In genomic region chr7:29385214-29385613, GRCh38 we compare ENCODE assay signal across 26 cellular contexts.
"Had no signal": no experiment of that assay in that cellular context is flagged by ENCODE, and none has a peak within 500 bp of the region (broad histone marks: within the 10 kb centered on the region; RNA-seq: fewer than 3 reads in every experiment).

No MANE protein-coding gene starts in this region.

- H3K36me3 Mint-ChIP-seq: activated CD4-positive, alpha-beta memory T cell treated with anti-CD3 and anti-CD28 coated beads for 36 hours; activated naive CD8-positive, alpha-beta T cell had no signal

- H3K4me3 Mint-ChIP-seq: activated CD4-positive, alpha-beta memory T cell treated with anti-CD3 and anti-CD28 coated beads for 36 hours; activated CD4-positive, alpha-beta T cell treated with anti-CD3 and anti-CD28 coated beads for 36 hours; activated CD4-positive, alpha-beta T cell treated with anti-CD3 and anti-CD28 coated beads, Interleukin-2, amount 10 ng/mL, durations not matched to agents 24 days and 14 days; activated CD8-positive, alpha-beta T cell treated with anti-CD3 and anti-CD28 coated beads, Interleukin-2, amount 10 ng/mL, durations not matched to agents 7 days and 5 days; activated naive CD8-positive, alpha-beta T cell; activated T-cell treated with anti-CD3 and anti-CD28 coated beads, Interleukin-2, amount 50 U/mL, for 4 hours; activated T-helper 17 cell treated with anti-CD3 and anti-CD28 coated beads, Interleukin-2, amount 50 U/mL, for 72 hours; central memory CD8-positive, alpha-beta T cell; dendritic cell treated with granulocyte-macrophage colony-stimulating factor and Interleukin-4, amounts not matched to agents 40 ng/mL and 50 ng/mL, for 4 days; T-helper 1 cell treated with Interleukin-12 subunit alpha and Interleukin-12 subunit beta and Interleukin-4 antibody, amounts not matched to agents 30 μg/mL and 1 μg/mL, for 36 hours had no signal

- H3K27ac ChIP-seq: brain microvascular endothelial cell, coronary artery, epithelial cell of prostate had no signal

- H3K4me1 Mint-ChIP-seq: activated CD4-positive, alpha-beta T cell treated with anti-CD3 and anti-CD28 coated beads for 36 hours; activated CD4-positive, alpha-beta T cell treated with anti-CD3 and anti-CD28 coated beads, Interleukin-2, amount 10 ng/mL, durations not matched to agents 24 days and 14 days; activated T-helper 17 cell treated with anti-CD3 and anti-CD28 coated beads, Interleukin-2, amount 50 U/mL, for 72 hours had no signal

- H3K36me3 ChIP-seq: brain microvascular endothelial cell had no signal

- H3K9me3 Mint-ChIP-seq: activated CD4-positive, alpha-beta memory T cell treated with anti-CD3 and anti-CD28 coated beads for 36 hours; activated CD4-positive, alpha-beta T cell treated with anti-CD3 and anti-CD28 coated beads, Interleukin-2, amount 10 ng/mL, durations not matched to agents 24 days and 14 days; activated T-cell treated with anti-CD3 and anti-CD28 coated beads, Interleukin-2, amount 50 U/mL, for 4 hours; central memory CD8-positive, alpha-beta T cell; dendritic cell treated with granulocyte-macrophage colony-stimulating factor and Interleukin-4, amounts not matched to agents 40 ng/mL and 50 ng/mL, for 4 days; T-helper 1 cell treated with Interleukin-12 subunit alpha and Interleukin-12 subunit beta and Interleukin-4 antibody, amounts not matched to agents 30 μg/mL and 1 μg/mL, for 36 hours had no signal

- H3K27ac Mint-ChIP-seq: activated CD4-positive, alpha-beta memory T cell treated with anti-CD3 and anti-CD28 coated beads for 36 hours; activated CD4-positive, alpha-beta T cell treated with anti-CD3 and anti-CD28 coated beads for 36 hours; activated CD4-positive, alpha-beta T cell treated with anti-CD3 and anti-CD28 coated beads, Interleukin-2, amount 10 ng/mL, durations not matched to agents 24 days and 14 days; activated CD8-positive, alpha-beta T cell treated with anti-CD3 and anti-CD28 coated beads, Interleukin-2, amount 10 ng/mL, durations not matched to agents 7 days and 5 days; activated naive CD8-positive, alpha-beta T cell; activated T-helper 17 cell treated with anti-CD3 and anti-CD28 coated beads, Interleukin-2, amount 50 U/mL, for 72 hours; dendritic cell treated with granulocyte-macrophage colony-stimulating factor and Interleukin-4, amounts not matched to agents 40 ng/mL and 50 ng/mL, for 4 days; T-helper 1 cell treated with Interleukin-12 subunit alpha and Interleukin-12 subunit beta and Interleukin-4 antibody, amounts not matched to agents 30 μg/mL and 1 μg/mL, for 36 hours had no signal

- DNase-seq: activated CD4-positive, alpha-beta memory T cell treated with anti-CD3 and anti-CD28 coated beads for 36 hours; activated CD4-positive, alpha-beta T cell treated with anti-CD3 and anti-CD28 coated beads for 36 hours; activated CD4-positive, alpha-beta T cell treated with anti-CD3 and anti-CD28 coated beads, Interleukin-2, amount 10 ng/mL, durations not matched to agents 24 days and 14 days; activated CD4-positive, CD25-positive, alpha-beta regulatory T cell; activated CD4-positive, CD25-positive, alpha-beta regulatory T cell treated with anti-CD3 and anti-CD28 coated beads, Interleukin-2, amount 50 U/mL, for 72 hours; activated CD8-positive, alpha-beta T cell treated with anti-CD3 and anti-CD28 coated beads, Interleukin-2, amount 10 ng/mL, durations not matched to agents 7 days and 5 days; activated effector memory CD4-positive, alpha-beta T cell treated with Interleukin-2 at 50 U/mL for 16 hours; activated gamma-delta T cell treated with Interleukin-2 at 50 U/mL for 16 hours; activated naive CD4-positive, alpha-beta T cell treated with anti-CD3 and anti-CD28 coated beads, Interleukin-2, amount 50 U/mL, for 16 hours; activated naive CD4-positive, alpha-beta T cell treated with Interleukin-2 at 50 U/mL for 16 hours; activated T-cell treated with anti-CD3 and anti-CD28 coated beads, Interleukin-2, amount 50 U/mL, for 4 hours; amniotic stem cell; anterior cingulate cortex; brain microvascular endothelial cell; dorsolateral prefrontal cortex; effector CD8-positive, alpha-beta T cell; foreskin fibroblast; hippocampal formation; T-helper 9 cell had no signal

- H3K27me3 ChIP-seq: dorsolateral prefrontal cortex had no signal

- H3K4me3 ChIP-seq: coronary artery, dorsolateral prefrontal cortex had no signal

- H3K27me3 Mint-ChIP-seq: activated CD4-positive, alpha-beta memory T cell treated with anti-CD3 and anti-CD28 coated beads for 36 hours; activated CD4-positive, alpha-beta T cell treated with anti-CD3 and anti-CD28 coated beads for 36 hours; activated CD4-positive, alpha-beta T cell treated with anti-CD3 and anti-CD28 coated beads, Interleukin-2, amount 10 ng/mL, durations not matched to agents 24 days and 14 days; activated naive CD8-positive, alpha-beta T cell; central memory CD8-positive, alpha-beta T cell; dendritic cell treated with granulocyte-macrophage colony-stimulating factor and Interleukin-4, amounts not matched to agents 40 ng/mL and 50 ng/mL, for 4 days had no signal
